12 cellular contexts compared by ENCODE assay signal in the genomic region with DNA sequence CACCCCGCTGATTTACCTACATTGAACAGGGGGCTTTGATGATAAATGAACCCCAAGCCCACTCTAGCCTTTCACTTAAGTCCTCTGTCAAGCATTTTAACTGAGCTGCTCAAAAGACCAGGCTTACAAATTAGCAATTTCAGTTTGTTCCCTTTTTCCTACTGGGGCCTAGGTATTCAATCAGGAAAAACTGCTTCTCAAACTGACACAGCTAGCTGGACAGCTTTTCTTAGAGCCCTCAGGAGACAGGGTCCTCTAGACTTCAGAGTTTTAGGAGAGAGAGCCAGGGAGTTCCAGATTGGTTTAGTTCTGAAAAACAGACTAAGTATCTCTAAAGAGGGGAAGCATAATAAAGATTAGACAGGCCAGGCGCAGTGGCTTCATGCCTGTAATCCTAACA. TPM values are rescaled to one million over a fixed set of nuclear protein-coding genes. Genes with fewer than 3 reads are reported as not detected.
A peak's percentile ranks its signal among the peaks of the same experiment; 100 is the strongest.
DNase-seq lines count a peak whose midpoint lies in the region; ATAC-seq and TF ChIP-seq lines count a peak whose summit lies in the region.
"Had no signal": no experiment of that assay in that cellular context is flagged by ENCODE, and none has a peak within 500 bp of the region (broad histone marks: within the 10 kb centered on the region; RNA-seq: fewer than 3 reads in every experiment).

No MANE protein-coding gene starts in this region.

- H3K27me3 ChIP-seq in hepatocyte (no peaks in the 10 kb centered on the region), smooth muscle cell (ENCODE audit: low read depth) (no peaks in the 10 kb centered on the region)

- H3K4me1 Mint-ChIP-seq in activated T-cell treated with anti-CD3 and anti-CD28 coated beads, Interleukin-2, amount 50 U/mL, for 72 hours (ENCODE audit: low read depth), result peaks cover 58% of the 10 kb centered on the region
- H3K4me1 Mint-ChIP-seq in activated T-cell treated with anti-CD3 and anti-CD28 coated beads, Interleukin-2, amount 50 U/mL, for 4 hours (ENCODE audit: low read depth), result peaks cover 46% of the 10 kb centered on the region

- no peaks in the 10 kb centered on the region for H3K27me3 Mint-ChIP-seq in activated T-cell treated with anti-CD3 and anti-CD28 coated beads, Interleukin-2, amount 50 U/mL, for 72 hours (ENCODE audit: low read depth)
- H3K27me3 Mint-ChIP-seq in activated T-cell treated with anti-CD3 and anti-CD28 coated beads, Interleukin-2, amount 50 U/mL, for 4 hours (ENCODE audit: low read depth), result no peaks in the 10 kb centered on the region

- H3K9me2 ChIP-seq in hepatocyte (replicated peaks; ENCODE audit: insufficient read depth), result no peaks in the 10 kb centered on the region

- no peak overlapping the region for H3K4me2 ChIP-seq in hepatocyte
- no peak overlapping the region for H3K4me2 ChIP-seq in smooth muscle cell

- H3K79me2 ChIP-seq in hepatocyte, result peaks cover 79% of the 10 kb centered on the region
- peaks cover 58% of the 10 kb centered on the region for H3K79me2 ChIP-seq in smooth muscle cell (ENCODE audit: low read depth)

- H3K4me1 ChIP-seq in hepatocyte (ENCODE audit: insufficient read depth), result peaks cover 28% of the 10 kb centered on the region
- peaks cover 28% of the 10 kb centered on the region for H3K4me1 ChIP-seq in smooth muscle cell (ENCODE audit: low read depth)

- H4K20me1 ChIP-seq in hepatocyte (ENCODE audit: insufficient read depth, poor library complexity, severe bottlenecking) (peaks cover 14% of the 10 kb centered on the region), smooth muscle cell (ENCODE audit: low read depth) (peaks cover 66% of the 10 kb centered on the region)

- H3K36me3 Mint-ChIP-seq in activated T-cell treated with anti-CD3 and anti-CD28 coated beads, Interleukin-2, amount 50 U/mL, for 72 hours (ENCODE audit: insufficient read depth in 2 of 2), result peaks cover 3 to 20% of the 10 kb centered on the region in 2 donors
- peaks cover 9% of the 10 kb centered on the region for H3K36me3 Mint-ChIP-seq in activated T-cell treated with anti-CD3 and anti-CD28 coated beads, Interleukin-2, amount 50 U/mL, for 4 hours (ENCODE audit: insufficient read depth)

- WGBS in hepatocyte (ENCODE audit: low lambda C conversion rate, missing lambda C conversion rate), result 88% methylated on average over 2 of the region's 2 CpGs
- 55% methylated on average over 2 of the region's 2 CpGs for WGBS in smooth muscle cell (ENCODE audit: low lambda C conversion rate)

- TF ChIP-seq CTCF in hepatocyte (IDR thresholded peaks at IDR 0.05; ENCODE audit: poor library complexity) (no peak), smooth muscle cell (IDR thresholded peaks at IDR 0.05; ENCODE audit: borderline replicate concordance, insufficient read depth, poor library complexity, severe bottlenecking) (no peak), omental fat pad (IDR thresholded peaks at IDR 0.05) (no peak)

- ATAC-seq in activated T-cell treated with anti-CD3 and anti-CD28 coated beads, Interleukin-2, amount 50 U/mL, for 72 hours (replicated peaks in 1 of 2), result no peak
- ATAC-seq in activated T-cell treated with anti-CD3 and anti-CD28 coated beads, Interleukin-2, amount 50 U/mL, for 4 hours, result no peak
- ATAC-seq in omental fat pad (ENCODE audit: low FRiP score), result no peak

- H3K36me3 ChIP-seq in hepatocyte (replicated peaks; ENCODE audit: insufficient read depth, low read depth) (no peaks in the 10 kb centered on the region), smooth muscle cell (ENCODE audit: low read depth) (no peaks in the 10 kb centered on the region)

- H3K27ac Mint-ChIP-seq in activated T-cell treated with anti-CD3 and anti-CD28 coated beads, Interleukin-2, amount 50 U/mL, for 72 hours, result peak overlapping the region; percentile 77

- H3K9me3 Mint-ChIP-seq in activated T-cell treated with anti-CD3 and anti-CD28 coated beads, Interleukin-2, amount 50 U/mL, for 72 hours, result no peaks in the 10 kb centered on the region
- H3K9me3 Mint-ChIP-seq in activated T-cell treated with anti-CD3 and anti-CD28 coated beads, Interleukin-2, amount 50 U/mL, for 4 hours, result no peaks in the 10 kb centered on the region

- no peak overlapping the region for H3K4me3 ChIP-seq in hepatocyte
- no peak overlapping the region for H3K4me3 ChIP-seq in smooth muscle cell

- no peak for DNase-seq in activated T-cell treated with anti-CD3 and anti-CD28 coated beads, Interleukin-2, amount 50 U/mL, for 72 hours
- no peak for DNase-seq in activated T-cell treated with anti-CD3 and anti-CD28 coated beads, Interleukin-2, amount 50 U/mL, for 4 hours
- DNase-seq in Kasumi-1 (lab: John Stamatoyannopoulos, UW) (peak; percentile 19 to 26), hepatocyte (ENCODE audit: low spot score) (no peak), smooth muscle cell (lab: John Stamatoyannopoulos, UW; ENCODE audit: unreplicated experiment) (no peak), SW480 (ENCODE audit: low spot score) (no peak), glomerular visceral epithelial cell (ENCODE audit: extremely low spot score) (no peak), omental fat pad (ENCODE audit: low spot score) (no peak)
- DNase-seq: activated CD4-positive, alpha-beta T cell treated with anti-CD3 and anti-CD28 coated beads, Interleukin-2, amount 50 U/mL, for 4 hours; activated naive CD4-positive, alpha-beta T cell; central memory CD4-positive, alpha-beta T cell; DMS53 had no signal

- no peak overlapping the region for H3K9ac ChIP-seq in smooth muscle cell (ENCODE audit: low read depth)

- H3F3A ChIP-seq in smooth muscle cell (ENCODE audit: low read depth), result peaks cover 37% of the 10 kb centered on the region

- H2AFZ ChIP-seq in hepatocyte, result no peak overlapping the region
- H2AFZ ChIP-seq in smooth muscle cell (ENCODE audit: low read depth), result no peak overlapping the region

- H3K9me3 ChIP-seq in hepatocyte (ENCODE audit: low read depth) (no peaks in the 10 kb centered on the region), smooth muscle cell (replicated peaks; ENCODE audit: low read depth) (no peaks in the 10 kb centered on the region)

- no peak overlapping the region for H3K4me3 Mint-ChIP-seq in activated T-cell treated with anti-CD3 and anti-CD28 coated beads, Interleukin-2, amount 50 U/mL, for 72 hours
- no peak overlapping the region for H3K4me3 Mint-ChIP-seq in activated T-cell treated with anti-CD3 and anti-CD28 coated beads, Interleukin-2, amount 50 U/mL, for 4 hours

- H3K27ac ChIP-seq in hepatocyte, result peak overlapping the region; percentile 30
- peak overlapping the region; percentile 55 for H3K27ac ChIP-seq in smooth muscle cell (ENCODE audit: low read depth)

RNA-seq across cellular contexts. Expression of gene HEXIM2, which starts 6.2 kb away (rescaled TPM):
- total RNA-seq in activated T-cell treated with anti-CD3 and anti-CD28 coated beads, Interleukin-2, amount 50 U/mL, for 72 hours, result 10 to 100 TPM; 12.5 to 13.0 TPM
- 1 to 10 TPM; 5.3 to 7.6 (median 6.2) TPM for total RNA-seq in activated T-cell treated with anti-CD3 and anti-CD28 coated beads, Interleukin-2, amount 50 U/mL, for 4 hours
- 6.7 and 12.2 TPM in 2 replicates for total RNA-seq in hepatocyte
- polyA plus RNA-seq in hepatocyte, result 7.6 and 10.5 TPM in 2 replicates
- total RNA-seq in smooth muscle cell, result 3.4 TPM in 2 replicates
- polyA plus RNA-seq in smooth muscle cell, result 6.1 and 6.8 TPM in 2 replicates
- total RNA-seq in omental fat pad, result 1 to 10 TPM; 1.4 to 9.3 (median 3.9) TPM

RNA-seq across cellular contexts. Expression of gene HEXIM1, which starts 7.2 kb away (rescaled TPM):
- total RNA-seq in activated T-cell treated with anti-CD3 and anti-CD28 coated beads, Interleukin-2, amount 50 U/mL, for 72 hours, result 10 to 100 TPM; 58.0 to 63.3 TPM
- total RNA-seq in activated T-cell treated with anti-CD3 and anti-CD28 coated beads, Interleukin-2, amount 50 U/mL, for 4 hours, result 10 to 100 TPM; 49.6 to 60.8 (median 51.3) TPM
- total RNA-seq in hepatocyte (17.1 and 19.2 TPM in 2 replicates), smooth muscle cell (9.3 and 13.7 TPM in 2 replicates), omental fat pad (10 to 100 TPM; 21.9 to 31.0 (median 24.3) TPM)
- polyA plus RNA-seq in hepatocyte (13.5 and 14.5 TPM in 2 replicates), smooth muscle cell (9.4 TPM in 2 replicates)

RNA-seq across cellular contexts. Expression of gene ACBD4, which starts 20.0 kb away (rescaled TPM):
- total RNA-seq in activated T-cell treated with anti-CD3 and anti-CD28 coated beads, Interleukin-2, amount 50 U/mL, for 72 hours, result 10 to 100 TPM; 17.9 to 20.1 TPM
- total RNA-seq in activated T-cell treated with anti-CD3 and anti-CD28 coated beads, Interleukin-2, amount 50 U/mL, for 4 hours, result 1 to 10 TPM; 4.5 to 5.7 (median 4.7) TPM
- total RNA-seq in hepatocyte (8.1 and 8.2 TPM in 2 replicates), smooth muscle cell (0.49 and 4.6 TPM in 2 replicates), omental fat pad (10 to 100 TPM in 2 of 4 donors, 1 to 10 TPM in 2; 6.4 to 23.2 (median 8.5) TPM)
- polyA plus RNA-seq in hepatocyte (11.2 and 13.7 TPM in 2 replicates), smooth muscle cell (5.0 and 5.9 TPM in 2 replicates)

RNA-seq across cellular contexts. Expression of gene PLCD3, which starts 23.2 kb away (rescaled TPM):
- 1 to 10 TPM; 3.1 to 4.5 TPM for total RNA-seq in activated T-cell treated with anti-CD3 and anti-CD28 coated beads, Interleukin-2, amount 50 U/mL, for 72 hours
- 1 to 10 TPM; 3.5 to 5.5 (median 3.5) TPM for total RNA-seq in activated T-cell treated with anti-CD3 and anti-CD28 coated beads, Interleukin-2, amount 50 U/mL, for 4 hours
- total RNA-seq in hepatocyte (49.2 and 69.7 TPM in 2 replicates), smooth muscle cell (24.0 and 43.3 TPM in 2 replicates), omental fat pad (10 to 100 TPM; 35.4 to 68.4 (median 44.2) TPM)
- polyA plus RNA-seq in hepatocyte (35.7 and 41.8 TPM in 2 replicates), smooth muscle cell (33.4 and 33.7 TPM in 2 replicates)

Comparison
In these comparisons a context has a peak if more than half of its experiments do, and no peak if none do; other contexts are left out.
1. DNase-seq: peak in Kasumi-1 (2 of 2); none in activated T-cell treated with anti-CD3 and anti-CD28 coated beads, Interleukin-2, amount 50 U/mL, for 72 hours (0 of 2), activated T-cell treated with anti-CD3 and anti-CD28 coated beads, Interleukin-2, amount 50 U/mL, for 4 hours (single experiment), hepatocyte (single experiment), smooth muscle cell (single experiment), SW480 (single experiment), glomerular visceral epithelial cell (single experiment) and omental fat pad (single experiment).